Comparison of ENCODE assay signal across 1 cellular context in genomic region chr19:45406165-45406956, GRCh38.
TF ChIP-seq lines count a peak whose summit lies in the region.

Gene POLR1G (plus strand): TSS chr19:45406644. CDS start chr19:45406697, 53 bp downstream.

TF ChIP-seq in GM12878, 131 proteins besides CTCF, POLR2A, EP300 and RAD21 (continued from another document and continues in another):
- TF ChIP-seq PML (IDR thresholded peaks at IDR 0.05; ENCODE audit: low read length) (peak; percentile 69; the same call in 1 of the 2 replicates), BCL3 (IDR thresholded peaks at IDR 0.05; ENCODE audit: borderline replicate concordance, insufficient read depth, low read depth, low read length, poor library complexity, severe bottlenecking) (peak; percentile 3), ZNF24 (IDR thresholded peaks at IDR 0.05) (no peak), BHLHE40 (IDR thresholded peaks at IDR 0.05; ENCODE audit: borderline replicate concordance in 1 of 2, low read depth in 2 of 2, low read length in 1 of 2) (peak; percentile 98), ZBTB40 (IDR thresholded peaks at IDR 0.05; ENCODE audit: borderline replicate concordance) (peak; percentile 85; the same call in 1 of the 2 replicates), NFIC (IDR thresholded peaks at IDR 0.05; ENCODE audit: low read depth, low read length) (0 out of 2 replicates have a peak, but pooled peaks have one; percentile 50), NR2C2 (IDR thresholded peaks at IDR 0.05; ENCODE audit: borderline replicate concordance, control insufficient read depth, insufficient read length, low read depth) (no peak), CUX1 (IDR thresholded peaks at IDR 0.05; ENCODE audit: insufficient replicate concordance, low read depth, low read length) (no peak), CBX3 (IDR thresholded peaks at IDR 0.05; ENCODE audit: borderline replicate concordance, low read depth) (no peak), LARP7 (IDR thresholded peaks at IDR 0.05) (peak; percentile 59; the same call in 1 of the 2 replicates), PKNOX1 (IDR thresholded peaks at IDR 0.05) (peak; percentile 35; the same call in 1 of the 2 replicates), ESRRA (IDR thresholded peaks at IDR 0.05; ENCODE audit: low read length) (no peak), STAT3 (IDR thresholded peaks at IDR 0.05; ENCODE audit: low read depth, low read length) (no peak), POLR2AphosphoS2 (IDR thresholded peaks at IDR 0.05; ENCODE audit: low read depth, low read length) (0 out of 2 replicates have a peak, but pooled peaks have one; percentile 41), SMAD1 (IDR thresholded peaks at IDR 0.05; ENCODE audit: low read depth, partially characterized antibody) (no peak), ZNF217 (IDR thresholded peaks at IDR 0.05) (no peak), MYB (IDR thresholded peaks at IDR 0.05; ENCODE audit: borderline replicate concordance, low read depth, low read length) (no peak), USF1 (IDR thresholded peaks at IDR 0.05; ENCODE audit: borderline replicate concordance, extremely low read length, insufficient read depth, low read depth, low read length) (peak; percentile 81), PRDM15 (CRISPR knock-in tag; IDR thresholded peaks at IDR 0.05) (no peak), CBFB (IDR thresholded peaks at IDR 0.05; ENCODE audit: low read depth) (no peak; the same call in 1 of the 2 replicates), RBBP5 (conservative IDR thresholded peaks at IDR 0.05) (no peak), PAX5 (IDR thresholded peaks at IDR 0.05; ENCODE audit: borderline replicate concordance, low read depth, low read length) (no peak), BACH1 (IDR thresholded peaks at IDR 0.05; ENCODE audit: borderline replicate concordance) (no peak; the same call in 1 of the 2 replicates), YBX1 (IDR thresholded peaks at IDR 0.05) (no peak), RAD51 (IDR thresholded peaks at IDR 0.05) (peak; percentile 88), ZNF384 (IDR thresholded peaks at IDR 0.05; ENCODE audit: borderline replicate concordance, low read depth, low read length) (no peak), ETV6 (conservative IDR thresholded peaks at IDR 0.05 in 1 of 2, IDR thresholded peaks at IDR 0.05 in 1 of 2; ENCODE audit: borderline replicate concordance in 1 of 2, low read depth in 1 of 2) (no peak), TAF1 (IDR thresholded peaks at IDR 0.05; ENCODE audit: borderline replicate concordance, low read depth, low read length) (peak; percentile 79), SIN3A (IDR thresholded peaks at IDR 0.05; ENCODE audit: low read depth, low read length) (peak; percentile 88), JUNB (IDR thresholded peaks at IDR 0.05) (no peak), PAX8 (IDR thresholded peaks at IDR 0.05) (no peak), MXI1 (IDR thresholded peaks at IDR 0.05; ENCODE audit: low read depth, low read length) (peak; percentile 98), MLLT1 (IDR thresholded peaks at IDR 0.05) (peak; percentile 89), CEBPB (IDR thresholded peaks at IDR 0.05; ENCODE audit: borderline replicate concordance in 1 of 2, low read depth in 2 of 2, low read length in 2 of 2) (0 out of 4 replicates have a peak, but pooled peaks of 1 of the 2 experiments have one; percentile 4), NFYA (IDR thresholded peaks at IDR 0.05; ENCODE audit: borderline replicate concordance, low read depth, low read length) (no peak), MTA3 (IDR thresholded peaks at IDR 0.05; ENCODE audit: borderline replicate concordance, low read length) (no peak), IRF5 (IDR thresholded peaks at IDR 0.05; ENCODE audit: borderline replicate concordance) (no peak), HDAC6 (IDR thresholded peaks at IDR 0.05; ENCODE audit: unreplicated experiment) (no peak)
